Comparison of ENCODE assay signal across 14 cellular contexts in the genomic region with DNA sequence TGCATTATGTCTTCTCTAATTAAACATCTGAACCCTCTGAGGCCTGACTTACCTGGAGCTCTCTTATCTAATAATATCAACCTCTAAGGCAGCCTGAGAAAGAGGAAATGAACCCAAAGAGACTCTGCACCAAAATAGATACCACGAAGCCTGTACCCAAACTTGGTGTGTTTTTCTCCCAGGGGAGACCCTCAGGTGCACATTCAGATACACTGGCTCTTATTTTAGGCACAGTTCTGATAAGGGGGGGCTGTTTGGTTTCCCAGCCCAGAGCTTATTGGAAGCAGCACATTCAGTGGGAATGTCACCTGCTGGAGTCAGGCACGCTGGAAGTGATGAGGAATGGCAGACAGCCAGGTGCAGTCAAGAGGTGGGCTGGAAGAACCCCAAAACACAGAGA. TPM values are rescaled to one million over a fixed set of nuclear protein-coding genes. Genes with fewer than 3 reads are reported as not detected.
DNase-seq lines count a peak whose midpoint lies in the region; ATAC-seq and TF ChIP-seq lines count a peak whose summit lies in the region.
"Had no signal": no experiment of that assay in that cellular context is flagged by ENCODE, and none has a peak within 500 bp of the region (broad histone marks: within the 10 kb centered on the region; RNA-seq: fewer than 3 reads in every experiment).

No MANE protein-coding gene starts in this region.

- H2AFZ ChIP-seq in mammary epithelial cell (ENCODE audit: low read depth, low read length): no peak overlapping the region

- H3K4me3 ChIP-seq in CD4-positive, alpha-beta memory T cell (ENCODE audit: low read length in 2 of 2): peak overlapping the region; percentile 64 to 87
- no peak overlapping the region for H3K4me3 ChIP-seq in mammary epithelial cell (replicated peaks in 1 of 3; ENCODE audit: insufficient read depth in 1 of 3, low read depth in 2 of 3, low read length in 3 of 3)

- intact Hi-C loops in CD4-positive, alpha-beta memory T cell (cut with micrococcal nuclease): loop anchor here (5.0 kb wide), 1 partner anchor 36 kb away; no protein-coding TSS in a partner anchor
- intact Hi-C loops in mammary epithelial cell (cut with micrococcal nuclease): no loop called here

- no peak overlapping the region for H3K4me2 ChIP-seq in mammary epithelial cell (ENCODE audit: insufficient read depth, low read depth, low read length)

- H3K27me3 ChIP-seq in CD4-positive, alpha-beta memory T cell (ENCODE audit: insufficient read depth, low read length): no peaks in the 10 kb centered on the region
- H3K27me3 ChIP-seq in mammary epithelial cell (ENCODE audit: insufficient read depth, low read length): no peaks in the 10 kb centered on the region

- in situ Hi-C loops in mammary epithelial cell (cut with MboI; ENCODE audit: low sequenced_read_pairs in 2 of 2): no loop called here

- H3K4me1 ChIP-seq in CD4-positive, alpha-beta memory T cell (ENCODE audit: insufficient read depth, low read length): peaks cover 65% of the 10 kb centered on the region
- H3K4me1 ChIP-seq in mammary epithelial cell (ENCODE audit: insufficient read depth, low read length): no peaks in the 10 kb centered on the region

- WGBS in mammary epithelial cell (ENCODE audit: low coverage, missing lambda C conversion rate): 33% methylated on average over 1 of the region's 2 CpGs

- ATAC-seq in GM18909 (IDR thresholded peaks at IDR 0.05; ENCODE audit: poor library complexity, unreplicated experiment) (peak; percentile 59), HG02763 (IDR thresholded peaks at IDR 0.05; ENCODE audit: unreplicated experiment) (peak; percentile 49)
- ATAC-seq: right cardiac atrium had no signal

- H3K27ac Mint-ChIP-seq in CD4-positive, alpha-beta memory T cell: peak overlapping the region; percentile 95 to 99 (median 98)
- H3K27ac Mint-ChIP-seq in IgD-negative memory B cell: peak overlapping the region; percentile 98 to 100 (median 99)
- no peak overlapping the region for H3K27ac Mint-ChIP-seq in chondrocyte (ENCODE audit: unreplicated experiment)
- H3K27ac Mint-ChIP-seq: activated naive CD8-positive, alpha-beta T cell treated with anti-CD3 and anti-CD28 coated beads, Interleukin-2, amount 10 ng/mL, durations not matched to agents 7 days and 5 days had no signal

- peak overlapping the region; percentile 92 to 98 (median 95) for H3K4me3 Mint-ChIP-seq in CD4-positive, alpha-beta memory T cell
- peak overlapping the region; percentile 75 to 94 (median 84) for H3K4me3 Mint-ChIP-seq in IgD-negative memory B cell
- no peak overlapping the region for H3K4me3 Mint-ChIP-seq in chondrocyte (ENCODE audit: unreplicated experiment)
- H3K4me3 Mint-ChIP-seq: activated naive CD8-positive, alpha-beta T cell treated with anti-CD3 and anti-CD28 coated beads, Interleukin-2, amount 10 ng/mL, durations not matched to agents 7 days and 5 days had no signal

- no peak for DNase-seq in CD4-positive, alpha-beta memory T cell
- DNase-seq in cerebellar nuclear complex (lab: John Stamatoyannopoulos, UW) (no peak), mammary epithelial cell (no peak), chondrocyte (ENCODE audit: low spot score) (no peak), RKO (ENCODE audit: low spot score) (no peak)
- DNase-seq: activated naive CD8-positive, alpha-beta T cell treated with anti-CD3 and anti-CD28 coated beads, Interleukin-2, amount 10 ng/mL, durations not matched to agents 7 days and 5 days; NCI-H2029 treated with DMSO at 0.1 percent for 48 hours; right cardiac atrium; stimulated activated naive CD4-positive, alpha-beta T cell treated with Interleukin-2 at 50 U/mL for 16 hours had no signal

- BruUV-seq in mammary epithelial cell (replicated peaks; lab: Mats Ljungman, UMichigan): no TSS peak

- H3K4me1 Mint-ChIP-seq in CD4-positive, alpha-beta memory T cell: peaks cover 53 to 83% (median 69%) of the 10 kb centered on the region in 4 donors
- H3K4me1 Mint-ChIP-seq in IgD-negative memory B cell (peaks cover 47 to 80% (median 66%) of the 10 kb centered on the region in 3 donors), chondrocyte (ENCODE audit: low read depth) (no peaks in the 10 kb centered on the region)

- CTCF ChIA-PET in CD4-positive, alpha-beta memory T cell (lab: Charles Lee; ENCODE audit: partially characterized antibody): interaction anchor here (1.1 to 1.5 kb wide), 2 partner anchors 10 to 25 kb away, joined by 3 to 4 read pairs; a partner anchor contains a TSS
- CTCF ChIA-PET in mammary epithelial cell (lab: Charles Lee; ENCODE audit: low non-redundant PET): no interaction called here

- dilution Hi-C loops in mammary epithelial cell (cut with HindIII; ENCODE audit: low sequenced_read_pairs): no loop called here

- H3K9ac ChIP-seq in mammary epithelial cell (ENCODE audit: insufficient read depth, low read length): no peak overlapping the region

- peaks cover 0 to 2% (median 0%) of the 10 kb centered on the region in 8 donors for H3K9me3 Mint-ChIP-seq in CD4-positive, alpha-beta memory T cell
- H3K9me3 Mint-ChIP-seq in IgD-negative memory B cell (peaks cover 0 to under 1% (median 0%) of the 10 kb centered on the region in 3 donors), chondrocyte (ENCODE audit: low read depth) (no peaks in the 10 kb centered on the region)
- H3K9me3 Mint-ChIP-seq: activated naive CD8-positive, alpha-beta T cell treated with anti-CD3 and anti-CD28 coated beads, Interleukin-2, amount 10 ng/mL, durations not matched to agents 7 days and 5 days had no signal

- H3K36me3 Mint-ChIP-seq in CD4-positive, alpha-beta memory T cell: peaks cover 30 to 39% of the 10 kb centered on the region in 2 donors
- no peaks in the 10 kb centered on the region for H3K36me3 Mint-ChIP-seq in IgD-negative memory B cell
- no peaks in the 10 kb centered on the region for H3K36me3 Mint-ChIP-seq in chondrocyte (ENCODE audit: low read depth)
- H3K36me3 Mint-ChIP-seq: activated naive CD8-positive, alpha-beta T cell treated with anti-CD3 and anti-CD28 coated beads, Interleukin-2, amount 10 ng/mL, durations not matched to agents 7 days and 5 days had no signal

- H3K27ac ChIP-seq in CD4-positive, alpha-beta memory T cell (ENCODE audit: low read depth, low read length): peak overlapping the region; percentile 90
- no peak overlapping the region for H3K27ac ChIP-seq in mammary epithelial cell (ENCODE audit: insufficient read depth, low read depth, low read length)

- no peaks in the 10 kb centered on the region for H4K20me1 ChIP-seq in mammary epithelial cell (ENCODE audit: insufficient read depth, low read length)

- H3K27me3 Mint-ChIP-seq in CD4-positive, alpha-beta memory T cell: peaks cover 0 to 1% of the 10 kb centered on the region in 2 donors
- no peaks in the 10 kb centered on the region for H3K27me3 Mint-ChIP-seq in IgD-negative memory B cell
- peaks cover 35% of the 10 kb centered on the region for H3K27me3 Mint-ChIP-seq in chondrocyte (ENCODE audit: low read depth)

- POLR2A ChIA-PET in CD4-positive, alpha-beta memory T cell (lab: Charles Lee; ENCODE audit: partially characterized antibody): interaction anchor here (0.9 to 3.4 kb wide), 12 partner anchors 8 to 165 kb away, joined by 3 to 22 read pairs (median 7); a partner anchor contains a TSS

- no peaks in the 10 kb centered on the region for H3K79me2 ChIP-seq in mammary epithelial cell (ENCODE audit: insufficient read depth, low read length)

- no peak for TF ChIP-seq CTCF in mammary epithelial cell (conservative IDR thresholded peaks at IDR 0.05 in 1 of 2, IDR thresholded peaks at IDR 0.05 in 1 of 2; ENCODE audit: extremely low read depth in 1 of 2, insufficient read depth in 1 of 2, low read depth in 1 of 2, low read length in 2 of 2)
- no peak for TF ChIP-seq CTCF in chondrocyte (IDR thresholded peaks at IDR 0.05)

- no peaks in the 10 kb centered on the region for H3K9me3 ChIP-seq in CD4-positive, alpha-beta memory T cell (ENCODE audit: control insufficient read depth in 1 of 2, low read length in 2 of 2)
- no peaks in the 10 kb centered on the region for H3K9me3 ChIP-seq in mammary epithelial cell (replicated peaks; ENCODE audit: insufficient read depth, low read length)

- H3K36me3 ChIP-seq in CD4-positive, alpha-beta memory T cell (ENCODE audit: insufficient read depth, low read length): no peaks in the 10 kb centered on the region
- no peaks in the 10 kb centered on the region for H3K36me3 ChIP-seq in mammary epithelial cell (ENCODE audit: insufficient read depth, low read length)

RNA-seq across cellular contexts. Expression of a gene that starts 9.8 kb away (rescaled TPM):
- 10 to 100 TPM; 21.7 to 23.7 TPM for total RNA-seq in CD4-positive, alpha-beta memory T cell
- polyA plus RNA-seq in CD4-positive, alpha-beta memory T cell: 100 to 1,000 TPM in 1 of 2 donors, 10 to 100 TPM in 1; 98.7 to 124 TPM
- polyA plus RNA-seq in IgD-negative memory B cell (79.3 TPM), mammary epithelial cell (not detected)
- total RNA-seq in mammary epithelial cell (not detected), chondrocyte (not detected in 3 replicates)
- not detected for polyA minus RNA-seq in mammary epithelial cell
- total RNA-seq: H4, right cardiac atrium had no signal
- polyA plus RNA-seq: right cardiac atrium had no signal

RNA-seq across cellular contexts. Expression of a gene that starts 44.7 kb away (rescaled TPM):
- total RNA-seq in CD4-positive, alpha-beta memory T cell: not detected
- not detected for polyA plus RNA-seq in CD4-positive, alpha-beta memory T cell
- polyA plus RNA-seq in IgD-negative memory B cell (not detected), mammary epithelial cell (not detected)
- total RNA-seq in mammary epithelial cell (not detected), chondrocyte (not detected in 3 replicates)
- polyA minus RNA-seq in mammary epithelial cell: not detected
- total RNA-seq: activated naive CD8-positive, alpha-beta T cell treated with anti-CD3 and anti-CD28 coated beads, Interleukin-2, amount 10 ng/mL, durations not matched to agents 7 days and 5 days; H4; right cardiac atrium had no signal
- polyA plus RNA-seq: esophagus, right cardiac atrium had no signal

Comparison
In these comparisons a context has a peak if more than half of its experiments do, and no peak if none do; other contexts are left out.
1. H3K4me3 ChIP-seq: peak in CD4-positive, alpha-beta memory T cell (2 of 2); none in mammary epithelial cell (0 of 3).
2. RNA of a gene that starts 9.8 kb away (total RNA-seq): 21.7 to 23.7 TPM in CD4-positive, alpha-beta memory T cell; not detected in mammary epithelial cell and not detected in chondrocyte; every median in the first group is over 10 times any median in the second.